ENCODE assay signal across 1 cellular context in the genomic region with DNA sequence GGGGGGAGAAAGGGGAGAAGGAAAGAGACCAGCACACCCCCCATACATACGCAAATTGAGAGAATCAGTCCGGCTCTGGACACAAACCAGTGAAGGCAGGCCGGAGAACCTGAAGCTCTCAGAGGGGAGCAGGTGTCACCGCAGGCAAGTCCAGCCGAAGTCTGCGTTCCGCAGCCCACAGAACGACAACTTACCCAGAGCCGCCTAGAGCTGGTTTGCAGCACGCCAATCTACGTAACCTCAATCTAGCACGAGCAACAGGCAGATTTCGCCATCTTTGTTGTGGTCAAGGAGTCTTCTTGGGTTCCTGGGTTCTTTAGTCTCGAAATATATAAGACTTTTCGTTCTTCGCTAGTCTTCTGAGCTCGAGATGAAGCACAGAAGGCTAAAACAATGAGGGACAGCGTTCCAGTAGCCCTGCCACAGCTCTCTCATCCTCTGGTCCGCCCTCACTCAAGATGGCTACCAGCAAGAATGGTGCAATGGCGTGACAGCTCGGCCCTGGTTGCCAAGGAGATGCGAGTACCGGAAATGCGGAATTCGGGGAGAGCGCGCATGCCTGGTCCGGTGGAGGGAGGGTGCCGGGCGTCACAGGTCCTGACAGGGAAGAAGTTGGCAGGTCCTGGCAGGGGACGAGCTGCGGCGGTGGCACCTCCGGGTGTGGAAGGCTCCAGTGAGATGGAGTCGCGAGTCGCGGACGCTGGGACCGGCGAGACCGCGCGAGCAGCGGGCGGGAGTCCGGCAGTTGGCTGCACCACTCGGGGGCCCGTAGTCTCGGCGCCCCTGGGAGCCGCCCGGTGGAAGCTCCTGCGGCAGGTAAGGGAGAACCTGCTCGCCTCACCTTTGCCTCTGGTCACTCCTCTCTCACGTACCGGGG.
TF ChIP-seq lines count a peak whose summit lies in the region.

A gene (plus strand): TSS at position 618 of the 877 bp plus-strand sequence.
A gene (minus strand): TSS at position 165 of the 877 bp plus-strand sequence. CDS start 15,152 bp downstream, outside the sequence.

TF ChIP-seq in HepG2, 621 proteins besides CTCF, POLR2A, EP300 and RAD21 (continued from another document and continues in another):
- TF ChIP-seq, protein P1, sequence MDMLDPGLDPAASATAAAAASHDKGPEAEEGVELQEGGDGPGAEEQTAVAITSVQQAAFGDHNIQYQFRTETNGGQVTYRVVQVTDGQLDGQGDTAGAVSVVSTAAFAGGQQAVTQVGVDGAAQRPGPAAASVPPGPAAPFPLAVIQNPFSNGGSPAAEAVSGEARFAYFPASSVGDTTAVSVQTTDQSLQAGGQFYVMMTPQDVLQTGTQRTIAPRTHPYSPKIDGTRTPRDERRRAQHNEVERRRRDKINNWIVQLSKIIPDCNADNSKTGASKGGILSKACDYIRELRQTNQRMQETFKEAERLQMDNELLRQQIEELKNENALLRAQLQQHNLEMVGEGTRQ (IDR thresholded peaks at IDR 0.05; ENCODE audit: low read depth, low read length) = 0 out of 2 replicates have a peak, but pooled peaks have one; percentile 4
- TF ChIP-seq, protein P1 (CRISPR knock-in tag; IDR thresholded peaks at IDR 0.05; ENCODE audit: borderline replicate concordance) = no peak
- no peak for TF ChIP-seq ZKSCAN1 (IDR thresholded peaks at IDR 0.05; ENCODE audit: low read length)
- no peak for TF ChIP-seq ATRX (CRISPR knock-in tag; IDR thresholded peaks at IDR 0.05; ENCODE audit: borderline replicate concordance)
- TF ChIP-seq ESRRA (CRISPR knock-in tag; IDR thresholded peaks at IDR 0.05; ENCODE audit: low read depth) = no peak
- TF ChIP-seq TCF7 (IDR thresholded peaks at IDR 0.05; ENCODE audit: low read depth) = no peak
- peak; percentile 31 for TF ChIP-seq FOSL2 (CRISPR knock-in tag; IDR thresholded peaks at IDR 0.05)
- TF ChIP-seq YEATS4 (CRISPR knock-in tag; IDR thresholded peaks at IDR 0.05; ENCODE audit: borderline replicate concordance) = peak; percentile 97
- peak; percentile 71; the same call in 1 of the 2 replicates for TF ChIP-seq KLF9 (CRISPR knock-in tag; IDR thresholded peaks at IDR 0.05; ENCODE audit: low read depth)
- peak; percentile 48; the same call in 1 of the 2 replicates for TF ChIP-seq ISL2 (CRISPR knock-in tag; IDR thresholded peaks at IDR 0.05)
- TF ChIP-seq ONECUT2 (CRISPR knock-in tag; IDR thresholded peaks at IDR 0.05) = no peak
- no peak for TF ChIP-seq MAFF (IDR thresholded peaks at IDR 0.05; ENCODE audit: low read depth, low read length)
- TF ChIP-seq YY1 (IDR thresholded peaks at IDR 0.05; ENCODE audit: insufficient read depth, insufficient replicate concordance, low read depth, low read length) = peak; percentile 100
- no peak for TF ChIP-seq FOSL1 (CRISPR knock-in tag; IDR thresholded peaks at IDR 0.05; ENCODE audit: borderline replicate concordance)
- no peak for TF ChIP-seq RBAK (CRISPR knock-in tag; IDR thresholded peaks at IDR 0.05)
- TF ChIP-seq, protein P2, sequence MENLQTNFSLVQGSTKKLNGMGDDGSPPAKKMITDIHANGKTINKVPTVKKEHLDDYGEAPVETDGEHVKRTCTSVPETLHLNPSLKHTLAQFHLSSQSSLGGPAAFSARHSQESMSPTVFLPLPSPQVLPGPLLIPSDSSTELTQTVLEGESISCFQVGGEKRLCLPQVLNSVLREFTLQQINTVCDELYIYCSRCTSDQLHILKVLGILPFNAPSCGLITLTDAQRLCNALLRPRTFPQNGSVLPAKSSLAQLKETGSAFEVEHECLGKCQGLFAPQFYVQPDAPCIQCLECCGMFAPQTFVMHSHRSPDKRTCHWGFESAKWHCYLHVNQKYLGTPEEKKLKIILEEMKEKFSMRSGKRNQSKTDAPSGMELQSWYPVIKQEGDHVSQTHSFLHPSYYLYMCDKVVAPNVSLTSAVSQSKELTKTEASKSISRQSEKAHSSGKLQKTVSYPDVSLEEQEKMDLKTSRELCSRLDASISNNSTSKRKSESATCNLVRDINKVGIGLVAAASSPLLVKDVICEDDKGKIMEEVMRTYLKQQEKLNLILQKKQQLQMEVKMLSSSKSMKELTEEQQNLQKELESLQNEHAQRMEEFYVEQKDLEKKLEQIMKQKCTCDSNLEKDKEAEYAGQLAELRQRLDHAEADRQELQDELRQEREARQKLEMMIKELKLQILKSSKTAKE (CRISPR knock-in tag; IDR thresholded peaks at IDR 0.05; ENCODE audit: borderline replicate concordance) = no peak; the same call in 1 of the 2 replicates
- peak; percentile 50 for TF ChIP-seq ZNF230 (CRISPR knock-in tag; IDR thresholded peaks at IDR 0.05)
- peak; percentile 49; the same call in 1 of the 2 replicates for TF ChIP-seq NFRKB (IDR thresholded peaks at IDR 0.05)
- TF ChIP-seq, protein P3, sequence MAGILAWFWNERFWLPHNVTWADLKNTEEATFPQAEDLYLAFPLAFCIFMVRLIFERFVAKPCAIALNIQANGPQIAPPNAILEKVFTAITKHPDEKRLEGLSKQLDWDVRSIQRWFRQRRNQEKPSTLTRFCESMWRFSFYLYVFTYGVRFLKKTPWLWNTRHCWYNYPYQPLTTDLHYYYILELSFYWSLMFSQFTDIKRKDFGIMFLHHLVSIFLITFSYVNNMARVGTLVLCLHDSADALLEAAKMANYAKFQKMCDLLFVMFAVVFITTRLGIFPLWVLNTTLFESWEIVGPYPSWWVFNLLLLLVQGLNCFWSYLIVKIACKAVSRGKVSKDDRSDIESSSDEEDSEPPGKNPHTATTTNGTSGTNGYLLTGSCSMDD (CRISPR knock-in tag; IDR thresholded peaks at IDR 0.05) = peak; percentile 28; the same call in 1 of the 2 replicates
- TF ChIP-seq PHF20 (CRISPR knock-in tag; IDR thresholded peaks at IDR 0.05) = peak; percentile 72
- TF ChIP-seq, protein P4, sequence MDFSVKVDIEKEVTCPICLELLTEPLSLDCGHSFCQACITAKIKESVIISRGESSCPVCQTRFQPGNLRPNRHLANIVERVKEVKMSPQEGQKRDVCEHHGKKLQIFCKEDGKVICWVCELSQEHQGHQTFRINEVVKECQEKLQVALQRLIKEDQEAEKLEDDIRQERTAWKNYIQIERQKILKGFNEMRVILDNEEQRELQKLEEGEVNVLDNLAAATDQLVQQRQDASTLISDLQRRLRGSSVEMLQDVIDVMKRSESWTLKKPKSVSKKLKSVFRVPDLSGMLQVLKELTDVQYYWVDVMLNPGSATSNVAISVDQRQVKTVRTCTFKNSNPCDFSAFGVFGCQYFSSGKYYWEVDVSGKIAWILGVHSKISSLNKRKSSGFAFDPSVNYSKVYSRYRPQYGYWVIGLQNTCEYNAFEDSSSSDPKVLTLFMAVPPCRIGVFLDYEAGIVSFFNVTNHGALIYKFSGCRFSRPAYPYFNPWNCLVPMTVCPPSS (IDR thresholded peaks at IDR 0.05) = no peak
- TF ChIP-seq, protein P5, sequence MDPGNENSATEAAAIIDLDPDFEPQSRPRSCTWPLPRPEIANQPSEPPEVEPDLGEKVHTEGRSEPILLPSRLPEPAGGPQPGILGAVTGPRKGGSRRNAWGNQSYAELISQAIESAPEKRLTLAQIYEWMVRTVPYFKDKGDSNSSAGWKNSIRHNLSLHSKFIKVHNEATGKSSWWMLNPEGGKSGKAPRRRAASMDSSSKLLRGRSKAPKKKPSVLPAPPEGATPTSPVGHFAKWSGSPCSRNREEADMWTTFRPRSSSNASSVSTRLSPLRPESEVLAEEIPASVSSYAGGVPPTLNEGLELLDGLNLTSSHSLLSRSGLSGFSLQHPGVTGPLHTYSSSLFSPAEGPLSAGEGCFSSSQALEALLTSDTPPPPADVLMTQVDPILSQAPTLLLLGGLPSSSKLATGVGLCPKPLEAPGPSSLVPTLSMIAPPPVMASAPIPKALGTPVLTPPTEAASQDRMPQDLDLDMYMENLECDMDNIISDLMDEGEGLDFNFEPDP (CRISPR knock-in tag; conservative IDR thresholded peaks at IDR 0.05) = no peak
- peak; percentile 13 for TF ChIP-seq ZNF12 (CRISPR knock-in tag; IDR thresholded peaks at IDR 0.05)
- 0 out of 2 replicates have a peak, but pooled peaks have one; percentile 39 for TF ChIP-seq ZNF839 (CRISPR knock-in tag; IDR thresholded peaks at IDR 0.05; ENCODE audit: borderline replicate concordance)
- TF ChIP-seq, protein P6, sequence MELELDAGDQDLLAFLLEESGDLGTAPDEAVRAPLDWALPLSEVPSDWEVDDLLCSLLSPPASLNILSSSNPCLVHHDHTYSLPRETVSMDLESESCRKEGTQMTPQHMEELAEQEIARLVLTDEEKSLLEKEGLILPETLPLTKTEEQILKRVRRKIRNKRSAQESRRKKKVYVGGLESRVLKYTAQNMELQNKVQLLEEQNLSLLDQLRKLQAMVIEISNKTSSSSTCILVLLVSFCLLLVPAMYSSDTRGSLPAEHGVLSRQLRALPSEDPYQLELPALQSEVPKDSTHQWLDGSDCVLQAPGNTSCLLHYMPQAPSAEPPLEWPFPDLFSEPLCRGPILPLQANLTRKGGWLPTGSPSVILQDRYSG (CRISPR knock-in tag; IDR thresholded peaks at IDR 0.05) = no peak
- peak; percentile 58; the same call in 1 of the 2 replicates for TF ChIP-seq ZNF724P (CRISPR knock-in tag; IDR thresholded peaks at IDR 0.05; ENCODE audit: borderline replicate concordance)
- TF ChIP-seq DMAP1 (CRISPR knock-in tag; IDR thresholded peaks at IDR 0.05) = peak; percentile 99
- TF ChIP-seq, protein P7, sequence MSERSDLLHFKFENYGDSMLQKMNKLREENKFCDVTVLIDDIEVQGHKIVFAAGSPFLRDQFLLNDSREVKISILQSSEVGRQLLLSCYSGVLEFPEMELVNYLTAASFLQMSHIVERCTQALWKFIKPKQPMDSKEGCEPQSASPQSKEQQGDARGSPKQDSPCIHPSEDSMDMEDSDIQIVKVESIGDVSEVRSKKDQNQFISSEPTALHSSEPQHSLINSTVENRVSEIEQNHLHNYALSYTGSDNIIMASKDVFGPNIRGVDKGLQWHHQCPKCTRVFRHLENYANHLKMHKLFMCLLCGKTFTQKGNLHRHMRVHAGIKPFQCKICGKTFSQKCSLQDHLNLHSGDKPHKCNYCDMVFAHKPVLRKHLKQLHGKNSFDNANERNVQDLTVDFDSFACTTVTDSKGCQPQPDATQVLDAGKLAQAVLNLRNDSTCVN (CRISPR knock-in tag; IDR thresholded peaks at IDR 0.05; ENCODE audit: borderline replicate concordance) = peak; percentile 83; the same call in 1 of the 2 replicates
- peak; percentile 97 for TF ChIP-seq RFX1 (IDR thresholded peaks at IDR 0.05)
- peak; percentile 83 for TF ChIP-seq ZNF670 (CRISPR knock-in tag; IDR thresholded peaks at IDR 0.05; ENCODE audit: borderline replicate concordance)
- TF ChIP-seq POLR2G (IDR thresholded peaks at IDR 0.05; ENCODE audit: low read depth, low read length) = peak; percentile 90
- no peak for TF ChIP-seq MATR3 (CRISPR knock-in tag; IDR thresholded peaks at IDR 0.05)
- TF ChIP-seq ZBTB8A (CRISPR knock-in tag; IDR thresholded peaks at IDR 0.05; ENCODE audit: borderline replicate concordance, low read depth) = no peak; the same call in 1 of the 2 replicates
- TF ChIP-seq, protein P8, sequence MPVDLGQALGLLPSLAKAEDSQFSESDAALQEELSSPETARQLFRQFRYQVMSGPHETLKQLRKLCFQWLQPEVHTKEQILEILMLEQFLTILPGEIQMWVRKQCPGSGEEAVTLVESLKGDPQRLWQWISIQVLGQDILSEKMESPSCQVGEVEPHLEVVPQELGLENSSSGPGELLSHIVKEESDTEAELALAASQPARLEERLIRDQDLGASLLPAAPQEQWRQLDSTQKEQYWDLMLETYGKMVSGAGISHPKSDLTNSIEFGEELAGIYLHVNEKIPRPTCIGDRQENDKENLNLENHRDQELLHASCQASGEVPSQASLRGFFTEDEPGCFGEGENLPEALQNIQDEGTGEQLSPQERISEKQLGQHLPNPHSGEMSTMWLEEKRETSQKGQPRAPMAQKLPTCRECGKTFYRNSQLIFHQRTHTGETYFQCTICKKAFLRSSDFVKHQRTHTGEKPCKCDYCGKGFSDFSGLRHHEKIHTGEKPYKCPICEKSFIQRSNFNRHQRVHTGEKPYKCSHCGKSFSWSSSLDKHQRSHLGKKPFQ (CRISPR knock-in tag; IDR thresholded peaks at IDR 0.05; ENCODE audit: insufficient replicate concordance) = peak; percentile 31
- TF ChIP-seq, protein P9, sequence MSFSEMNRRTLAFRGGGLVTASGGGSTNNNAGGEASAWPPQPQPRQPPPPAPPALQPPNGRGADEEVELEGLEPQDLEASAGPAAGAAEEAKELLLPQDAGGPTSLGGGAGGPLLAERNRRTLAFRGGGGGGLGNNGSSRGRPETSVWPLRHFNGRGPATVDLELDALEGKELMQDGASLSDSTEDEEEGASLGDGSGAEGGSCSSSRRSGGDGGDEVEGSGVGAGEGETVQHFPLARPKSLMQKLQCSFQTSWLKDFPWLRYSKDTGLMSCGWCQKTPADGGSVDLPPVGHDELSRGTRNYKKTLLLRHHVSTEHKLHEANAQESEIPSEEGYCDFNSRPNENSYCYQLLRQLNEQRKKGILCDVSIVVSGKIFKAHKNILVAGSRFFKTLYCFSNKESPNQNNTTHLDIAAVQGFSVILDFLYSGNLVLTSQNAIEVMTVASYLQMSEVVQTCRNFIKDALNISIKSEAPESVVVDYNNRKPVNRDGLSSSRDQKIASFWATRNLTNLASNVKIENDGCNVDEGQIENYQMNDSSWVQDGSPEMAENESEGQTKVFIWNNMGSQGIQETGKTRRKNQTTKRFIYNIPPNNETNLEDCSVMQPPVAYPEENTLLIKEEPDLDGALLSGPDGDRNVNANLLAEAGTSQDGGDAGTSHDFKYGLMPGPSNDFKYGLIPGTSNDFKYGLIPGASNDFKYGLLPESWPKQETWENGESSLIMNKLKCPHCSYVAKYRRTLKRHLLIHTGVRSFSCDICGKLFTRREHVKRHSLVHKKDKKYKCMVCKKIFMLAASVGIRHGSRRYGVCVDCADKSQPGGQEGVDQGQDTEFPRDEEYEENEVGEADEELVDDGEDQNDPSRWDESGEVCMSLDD (CRISPR knock-in tag; IDR thresholded peaks at IDR 0.05; ENCODE audit: borderline replicate concordance) = no peak
- peak; percentile 72 for TF ChIP-seq ZNF746 (CRISPR knock-in tag; IDR thresholded peaks at IDR 0.05)
- no peak for TF ChIP-seq MZF1 (CRISPR knock-in tag; IDR thresholded peaks at IDR 0.05; ENCODE audit: borderline replicate concordance)
- peak; percentile 74; the same call in 1 of the 2 replicates for TF ChIP-seq NFATC3 (CRISPR knock-in tag; IDR thresholded peaks at IDR 0.05)
- TF ChIP-seq DR1 (CRISPR knock-in tag; IDR thresholded peaks at IDR 0.05) = 0 out of 2 replicates have a peak, but pooled peaks have one; percentile 60
- peak; percentile 96; the same call in 1 of the 2 replicates for TF ChIP-seq EHMT2 (IDR thresholded peaks at IDR 0.05; ENCODE audit: borderline replicate concordance, low read depth, low read length)
- TF ChIP-seq NFE2 (CRISPR knock-in tag; IDR thresholded peaks at IDR 0.05) = no peak; the same call in 1 of the 2 replicates
- peak; percentile 46; the same call in 1 of the 2 replicates for TF ChIP-seq ZBTB20 (CRISPR knock-in tag; IDR thresholded peaks at IDR 0.05; ENCODE audit: borderline replicate concordance, low read depth)
